Comparison of ENCODE assay signal across 22 cellular contexts in the genomic region with DNA sequence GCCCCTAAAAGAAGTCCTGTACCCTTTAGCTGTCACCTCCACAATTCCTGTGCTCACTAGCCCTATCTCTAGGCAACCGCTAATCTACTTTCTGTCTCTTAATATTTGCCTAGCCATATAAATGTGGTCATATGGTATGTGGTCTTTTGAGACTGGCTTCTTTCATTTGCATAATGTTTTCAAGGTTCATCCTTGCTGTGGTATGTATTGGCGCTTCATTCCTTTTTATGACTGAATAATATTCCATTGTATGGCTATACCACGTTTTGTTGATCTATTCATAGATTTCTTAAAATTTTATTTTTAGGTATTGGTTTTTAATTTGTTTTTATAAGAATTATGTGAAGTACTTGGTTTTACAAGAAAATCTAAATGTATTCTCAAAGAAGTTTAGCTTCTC.
DNase-seq lines count a peak whose midpoint lies in the region; ATAC-seq, FAIRE-seq and TF ChIP-seq lines count a peak whose summit lies in the region.
"Had no signal": no experiment of that assay in that cellular context is flagged by ENCODE, and none has a peak within 500 bp of the region (broad histone marks: within the 10 kb centered on the region; RNA-seq: fewer than 3 reads in every experiment).

No MANE protein-coding gene starts in this region.

- no peak for TF ChIP-seq RAD21 in K562 (CRISPR knock-in tag; conservative IDR thresholded peaks at IDR 0.05 in 1 of 2, IDR thresholded peaks at IDR 0.05 in 1 of 2)

- no peak for TF ChIP-seq EP300 in K562 (IDR thresholded peaks at IDR 0.05; ENCODE audit: low read length)

- H2AFZ ChIP-seq in K562 (ENCODE audit: low read depth, low read length), result no peak overlapping the region
- H2AFZ ChIP-seq: GM23338 had no signal

- CTCF ChIA-PET in K562 (lab: Yijun Ruan, JAX; ENCODE audit: low intra/inter-chr PET ratio), result no interaction called here

- FAIRE-seq in GM19239 (lab: Jason Lieb, UNC) (peak; percentile 84), K562 (lab: Jason Lieb, UNC) (no peak)
- FAIRE-seq: GM12891, GM18507, H54, HepG2 had no signal

- no peaks in the 10 kb centered on the region for H3K9me3 ChIP-seq in T-helper 17 cell (ENCODE audit: control insufficient read depth, low read length, poor library complexity, severe bottlenecking)
- H3K9me3 ChIP-seq in K562 (replicated peaks; ENCODE audit: control insufficient read depth, insufficient read depth, low read depth, low read length), result 0 out of 2 replicates have a peak, but pooled peaks cover 2% of the 10 kb centered on the region
- H3K9me3 ChIP-seq: BE2C had no signal

- H3K9me1 ChIP-seq in K562 (ENCODE audit: control insufficient read depth, insufficient read depth, low read length), result no peaks in the 10 kb centered on the region

- H4K20me1 ChIP-seq in K562 (replicated peaks; ENCODE audit: control insufficient read depth, insufficient read depth, low read length), result no peaks in the 10 kb centered on the region

- H3K36me3 ChIP-seq in K562 (ENCODE audit: control insufficient read depth, insufficient read depth, low read length) (peaks cover 17% of the 10 kb centered on the region; the same call in 2 of the 3 replicates), H7 (replicated peaks; ENCODE audit: control insufficient read depth, insufficient read depth, low read length) (no peaks in the 10 kb centered on the region)
- H3K36me3 ChIP-seq: BE2C had no signal

- H3K27me3 ChIP-seq in K562 (ENCODE audit: control insufficient read depth in 2 of 2, insufficient read depth in 2 of 2, low read length in 2 of 2), result no peaks in the 10 kb centered on the region
- no peaks in the 10 kb centered on the region for H3K27me3 ChIP-seq in H7 (ENCODE audit: control insufficient read depth, insufficient read depth, low read length)
- H3K27me3 ChIP-seq: BE2C had no signal

- peaks cover 45% of the 10 kb centered on the region for H3K4me1 Mint-ChIP-seq in T-helper 17 cell
- peaks cover 9% of the 10 kb centered on the region for H3K4me1 Mint-ChIP-seq in activated T-helper 2 cell treated with anti-CD3 and anti-CD28 coated beads, Interferon-gamma antibody, Interleukin-2, Interleukin-4, amounts not matched to agents 10 μg/mL and 5 μg/mL and 100 μg/mL, durations not matched to agents 14 hours and 24 hours and 36 hours (ENCODE audit: low read depth)

- in situ Hi-C loops in K562 (cut with MboI), result no loop called here

- ATAC-seq in T-helper 17 cell (no peak), K562 (no peak)
- ATAC-seq: GM23338, HepG2 had no signal

- POLR2A ChIA-PET in K562 (lab: Yijun Ruan, JAX), result interaction anchor here (1.6 kb wide), 1 partner anchor 14 kb away, joined by 5 read pairs; no protein-coding TSS in a partner anchor

- no peaks in the 10 kb centered on the region for H3K9me3 Mint-ChIP-seq in activated T-helper 2 cell treated with anti-CD3 and anti-CD28 coated beads, Interferon-gamma antibody, Interleukin-2, Interleukin-4, amounts not matched to agents 10 μg/mL and 5 μg/mL and 100 μg/mL, durations not matched to agents 14 hours and 24 hours and 36 hours
- H3K9me3 Mint-ChIP-seq: CD4-positive, CD25-positive, alpha-beta regulatory T cell; CD8-positive, alpha-beta memory T cell; IgD-negative memory B cell had no signal

- TF ChIP-seq POLR2A in K562 (conservative IDR thresholded peaks at IDR 0.05), result no peak

- no peak for TF ChIP-seq CTCF in K562 (IDR thresholded peaks at IDR 0.05 in 2 of 3, conservative IDR thresholded peaks at IDR 0.05 in 1 of 3; ENCODE audit: insufficient read depth in 2 of 3, low read depth in 1 of 3, low read length in 3 of 3)

- H3K27ac Mint-ChIP-seq in T-helper 17 cell, result peak overlapping the region; percentile 74
- no peak overlapping the region for H3K27ac Mint-ChIP-seq in activated T-helper 2 cell treated with anti-CD3 and anti-CD28 coated beads, Interferon-gamma antibody, Interleukin-2, Interleukin-4, amounts not matched to agents 10 μg/mL and 5 μg/mL and 100 μg/mL, durations not matched to agents 14 hours and 24 hours and 36 hours
- H3K27ac Mint-ChIP-seq: GM23338, IgD-negative memory B cell had no signal

- peaks cover 43% of the 10 kb centered on the region for H3K79me2 ChIP-seq in K562 (ENCODE audit: control insufficient read depth, insufficient read depth, low read length)

- no peaks in the 10 kb centered on the region for H3K27me3 Mint-ChIP-seq in T-helper 17 cell
- no peaks in the 10 kb centered on the region for H3K27me3 Mint-ChIP-seq in activated T-helper 2 cell treated with anti-CD3 and anti-CD28 coated beads, Interferon-gamma antibody, Interleukin-2, Interleukin-4, amounts not matched to agents 10 μg/mL and 5 μg/mL and 100 μg/mL, durations not matched to agents 14 hours and 24 hours and 36 hours (ENCODE audit: low read depth)
- H3K27me3 Mint-ChIP-seq: CD4-positive, CD25-positive, alpha-beta regulatory T cell; CD8-positive, alpha-beta memory T cell; IgD-negative memory B cell had no signal

- H3K4me3 ChIP-seq in K562 (no peak overlapping the region), H7 (ENCODE audit: insufficient read depth, low read depth, low read length) (no peak overlapping the region)
- H3K4me3 ChIP-seq: GM23338 had no signal

- H3K4me1 ChIP-seq in K562 (replicated peaks in 1 of 2; ENCODE audit: control insufficient read depth in 2 of 2, insufficient read depth in 2 of 2, low read length in 2 of 2), result no peaks in the 10 kb centered on the region

- WGBS in K562 (ENCODE audit: insufficient coverage, low coverage, missing lambda C conversion rate), result 83% methylated on average over 3 of the region's 3 CpGs

- no peak overlapping the region for H3K4me3 Mint-ChIP-seq in T-helper 17 cell
- no peak overlapping the region for H3K4me3 Mint-ChIP-seq in activated T-helper 2 cell treated with anti-CD3 and anti-CD28 coated beads, Interferon-gamma antibody, Interleukin-2, Interleukin-4, amounts not matched to agents 10 μg/mL and 5 μg/mL and 100 μg/mL, durations not matched to agents 14 hours and 24 hours and 36 hours (ENCODE audit: low read depth)
- H3K4me3 Mint-ChIP-seq: CD4-positive, CD25-positive, alpha-beta regulatory T cell; CD8-positive, alpha-beta memory T cell; GM23338; IgD-negative memory B cell had no signal

- H3K27ac ChIP-seq in K562 (ENCODE audit: extremely low read depth, low read depth, low read length), result no peak overlapping the region

- intact Hi-C loops in K562 (cut with micrococcal nuclease), result no loop called here
- intact Hi-C loops in activated T-helper 2 cell treated with anti-CD3 and anti-CD28 coated beads, Interferon-gamma antibody, Interleukin-2, Interleukin-4, amounts not matched to agents 10 μg/mL and 5 μg/mL and 100 μg/mL, durations not matched to agents 14 hours and 24 hours and 36 hours (cut with micrococcal nuclease), result no loop called here
- intact Hi-C loops in posterior vena cava (cut with DNase I), result no loop called here

- H3K9ac ChIP-seq in K562 (ENCODE audit: insufficient read depth in 1 of 2, low read depth in 2 of 2, low read length in 2 of 2), result no peak overlapping the region

- no peak overlapping the region for H3K4me2 ChIP-seq in K562 (ENCODE audit: insufficient read depth, low read length)
- H3K4me2 ChIP-seq: GM23338 had no signal

- DNase-seq in GM19239 (ENCODE audit: insufficient read length, low spot score), result no peak
- DNase-seq in T-helper 17 cell, result no peak
- DNase-seq in K562 (ENCODE audit: extremely low read depth in 1 of 4, low spot score in 3 of 4), result no peak
- DNase-seq in activated T-helper 2 cell treated with anti-CD3 and anti-CD28 coated beads, Interferon-gamma antibody, Interleukin-2, Interleukin-4, amounts not matched to agents 10 μg/mL and 5 μg/mL and 100 μg/mL, durations not matched to agents 14 hours and 24 hours and 36 hours (ENCODE audit: low spot score), result no peak
- DNase-seq in posterior vena cava (ENCODE audit: low spot score), result no peak
- no peak for DNase-seq in H7
- DNase-seq: ACHN; BE2C; C1 segment of cervical spinal cord; CD4-positive, CD25-positive, alpha-beta regulatory T cell; CD8-positive, alpha-beta memory T cell; COR-L47; DMS 273 treated with DMSO at 0.1 percent for 48 hours; DMS53; DND-41; EL had no signal

- H3K36me3 Mint-ChIP-seq in T-helper 17 cell (ENCODE audit: low read depth), result peaks cover 2% of the 10 kb centered on the region
- H3K36me3 Mint-ChIP-seq in activated T-helper 2 cell treated with anti-CD3 and anti-CD28 coated beads, Interferon-gamma antibody, Interleukin-2, Interleukin-4, amounts not matched to agents 10 μg/mL and 5 μg/mL and 100 μg/mL, durations not matched to agents 14 hours and 24 hours and 36 hours (ENCODE audit: low read depth), result peaks cover 9% of the 10 kb centered on the region

- no TSS peak for BruUV-seq in K562 (replicated peaks; lab: Mats Ljungman, UMichigan)

TF ChIP-seq in K562, 482 proteins besides CTCF, POLR2A, EP300 and RAD21 (continues in another document):
- TF ChIP-seq, protein P1, sequence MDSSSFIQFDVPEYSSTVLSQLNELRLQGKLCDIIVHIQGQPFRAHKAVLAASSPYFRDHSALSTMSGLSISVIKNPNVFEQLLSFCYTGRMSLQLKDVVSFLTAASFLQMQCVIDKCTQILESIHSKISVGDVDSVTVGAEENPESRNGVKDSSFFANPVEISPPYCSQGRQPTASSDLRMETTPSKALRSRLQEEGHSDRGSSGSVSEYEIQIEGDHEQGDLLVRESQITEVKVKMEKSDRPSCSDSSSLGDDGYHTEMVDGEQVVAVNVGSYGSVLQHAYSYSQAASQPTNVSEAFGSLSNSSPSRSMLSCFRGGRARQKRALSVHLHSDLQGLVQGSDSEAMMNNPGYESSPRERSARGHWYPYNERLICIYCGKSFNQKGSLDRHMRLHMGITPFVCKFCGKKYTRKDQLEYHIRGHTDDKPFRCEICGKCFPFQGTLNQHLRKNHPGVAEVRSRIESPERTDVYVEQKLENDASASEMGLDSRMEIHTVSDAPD (CRISPR knock-in tag; IDR thresholded peaks at IDR 0.05), result no peak
- no peak for TF ChIP-seq TCF7L2 (IDR thresholded peaks at IDR 0.05; ENCODE audit: low read depth, low read length)
- no peak for TF ChIP-seq HBP1 (CRISPR knock-in tag; IDR thresholded peaks at IDR 0.05)
- TF ChIP-seq NFE2 (IDR thresholded peaks at IDR 0.05; ENCODE audit: low read depth), result no peak
- TF ChIP-seq SIN3A (IDR thresholded peaks at IDR 0.05; ENCODE audit: borderline replicate concordance in 2 of 2, control insufficient read depth in 1 of 2, low read depth in 2 of 2, low read length in 2 of 2), result no peak
- no peak for TF ChIP-seq CBX3 (IDR thresholded peaks at IDR 0.05; ENCODE audit: borderline replicate concordance in 1 of 2, low read length in 2 of 2)
- TF ChIP-seq HNRNPK (IDR thresholded peaks at IDR 0.05; ENCODE audit: low read depth, low read length, poor library complexity, severe bottlenecking), result no peak
